In the genomic region with DNA sequence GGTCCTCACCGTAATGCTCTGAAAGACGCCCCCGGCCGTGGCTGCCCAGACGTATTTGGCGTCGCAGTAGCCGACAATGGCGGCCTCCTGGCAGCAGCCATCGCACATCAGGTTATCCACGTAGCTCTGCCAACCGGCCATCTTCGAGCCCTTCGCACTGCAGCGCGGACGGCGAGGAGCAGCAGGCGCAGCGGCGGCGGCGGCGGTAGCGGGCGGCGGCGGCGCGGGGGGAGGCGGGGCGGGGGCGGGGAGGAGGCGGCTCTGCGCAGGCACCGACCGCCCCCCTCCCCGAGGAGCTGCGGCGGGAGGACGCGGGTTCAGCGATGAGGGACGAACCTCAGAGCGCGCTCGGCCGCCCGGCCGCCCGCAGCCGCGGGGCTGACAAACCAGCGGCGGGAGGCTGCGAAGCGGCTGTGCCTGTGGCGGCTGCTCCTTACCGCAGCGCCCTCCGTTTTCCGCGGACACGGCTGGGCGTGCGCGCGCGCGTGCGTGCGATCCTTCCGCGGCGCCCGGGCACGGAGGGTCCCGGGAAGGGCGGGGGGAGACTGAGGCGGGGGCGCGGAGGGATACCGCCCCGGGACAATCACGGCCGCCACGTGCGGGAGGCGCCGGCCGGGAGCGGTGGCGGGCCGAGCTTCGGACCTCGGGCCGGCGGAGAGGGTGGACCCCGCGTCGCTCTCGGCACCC, we compare ENCODE assay signal across 1 cellular context.
TF ChIP-seq lines count a peak whose summit lies in the region.

PFN2 (minus strand) TSS at position 180 of the 687 bp plus-strand sequence; CDS start at position 141, 39 bp downstream.

TF ChIP-seq in HepG2, 621 proteins besides CTCF, POLR2A, EP300 and RAD21 (continued from another document and continues in another):
- TF ChIP-seq, protein P1, sequence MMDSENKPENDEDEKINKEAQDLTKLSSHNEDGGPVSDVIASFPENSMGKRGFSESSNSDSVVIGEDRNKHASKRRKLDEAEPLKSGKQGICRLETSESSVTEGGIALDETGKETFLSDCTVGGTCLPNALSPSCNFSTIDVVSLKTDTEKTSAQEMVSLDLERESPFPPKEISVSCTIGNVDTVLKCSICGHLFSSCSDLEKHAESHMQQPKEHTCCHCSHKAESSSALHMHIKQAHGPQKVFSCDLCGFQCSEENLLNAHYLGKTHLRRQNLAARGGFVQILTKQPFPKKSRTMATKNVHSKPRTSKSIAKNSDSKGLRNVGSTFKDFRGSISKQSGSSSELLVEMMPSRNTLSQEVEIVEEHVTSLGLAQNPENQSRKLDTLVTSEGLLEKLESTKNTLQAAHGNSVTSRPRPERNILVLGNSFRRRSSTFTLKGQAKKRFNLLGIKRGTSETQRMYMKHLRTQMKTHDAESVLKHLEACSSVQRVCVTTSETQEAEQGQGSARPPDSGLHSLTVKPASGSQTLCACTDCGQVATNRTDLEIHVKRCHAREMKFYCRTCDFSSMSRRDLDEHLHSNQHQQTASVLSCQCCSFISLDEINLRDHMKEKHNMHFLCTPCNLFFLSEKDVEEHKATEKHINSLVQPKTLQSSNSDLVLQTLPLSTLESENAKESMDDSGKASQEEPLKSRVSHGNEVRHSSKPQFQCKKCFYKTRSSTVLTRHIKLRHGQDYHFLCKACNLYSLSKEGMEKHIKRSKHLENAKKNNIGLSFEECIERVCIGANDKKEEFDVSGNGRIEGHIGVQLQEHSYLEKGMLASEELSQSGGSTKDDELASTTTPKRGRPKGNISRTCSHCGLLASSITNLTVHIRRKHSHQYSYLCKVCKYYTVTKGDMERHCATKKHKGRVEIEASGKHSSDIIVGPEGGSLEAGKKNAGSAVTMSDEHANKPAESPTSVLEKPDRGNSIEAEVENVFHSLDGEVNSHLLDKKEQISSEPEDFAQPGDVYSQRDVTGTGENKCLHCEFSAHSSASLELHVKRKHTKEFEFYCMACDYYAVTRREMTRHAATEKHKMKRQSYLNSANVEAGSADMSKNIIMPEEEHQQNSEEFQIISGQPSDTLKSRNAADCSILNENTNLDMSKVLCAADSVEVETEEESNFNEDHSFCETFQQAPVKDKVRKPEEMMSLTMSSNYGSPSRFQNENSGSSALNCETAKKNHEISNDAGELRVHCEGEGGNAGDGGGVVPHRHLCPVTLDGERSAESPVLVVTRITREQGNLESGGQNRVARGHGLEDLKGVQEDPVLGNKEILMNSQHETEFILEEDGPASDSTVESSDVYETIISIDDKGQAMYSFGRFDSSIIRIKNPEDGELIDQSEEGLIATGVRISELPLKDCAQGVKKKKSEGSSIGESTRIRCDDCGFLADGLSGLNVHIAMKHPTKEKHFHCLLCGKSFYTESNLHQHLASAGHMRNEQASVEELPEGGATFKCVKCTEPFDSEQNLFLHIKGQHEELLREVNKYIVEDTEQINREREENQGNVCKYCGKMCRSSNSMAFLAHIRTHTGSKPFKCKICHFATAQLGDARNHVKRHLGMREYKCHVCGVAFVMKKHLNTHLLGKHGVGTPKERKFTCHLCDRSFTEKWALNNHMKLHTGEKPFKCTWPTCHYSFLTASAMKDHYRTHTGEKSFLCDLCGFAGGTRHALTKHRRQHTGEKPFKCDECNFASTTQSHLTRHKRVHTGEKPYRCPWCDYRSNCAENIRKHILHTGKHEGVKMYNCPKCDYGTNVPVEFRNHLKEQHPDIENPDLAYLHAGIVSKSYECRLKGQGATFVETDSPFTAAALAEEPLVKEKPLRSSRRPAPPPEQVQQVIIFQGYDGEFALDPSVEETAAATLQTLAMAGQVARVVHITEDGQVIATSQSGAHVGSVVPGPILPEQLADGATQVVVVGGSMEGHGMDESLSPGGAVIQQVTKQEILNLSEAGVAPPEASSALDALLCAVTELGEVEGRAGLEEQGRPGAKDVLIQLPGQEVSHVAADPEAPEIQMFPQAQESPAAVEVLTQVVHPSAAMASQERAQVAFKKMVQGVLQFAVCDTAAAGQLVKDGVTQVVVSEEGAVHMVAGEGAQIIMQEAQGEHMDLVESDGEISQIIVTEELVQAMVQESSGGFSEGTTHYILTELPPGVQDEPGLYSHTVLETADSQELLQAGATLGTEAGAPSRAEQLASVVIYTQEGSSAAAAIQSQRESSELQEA (CRISPR knock-in tag; IDR thresholded peaks at IDR 0.05; ENCODE audit: not compliant biosample characterization): no peak
- TF ChIP-seq ZNF674 (CRISPR knock-in tag; IDR thresholded peaks at IDR 0.05; ENCODE audit: low read depth) (no peak), ARNTL (CRISPR knock-in tag; IDR thresholded peaks at IDR 0.05) (peak; percentile 78), TFDP2 (CRISPR knock-in tag; IDR thresholded peaks at IDR 0.05) (peak; percentile 83), POGZ (CRISPR knock-in tag; IDR thresholded peaks at IDR 0.05) (peak; percentile 42; the same call in 1 of the 2 replicates), ZNF33A (CRISPR knock-in tag; IDR thresholded peaks at IDR 0.05; ENCODE audit: borderline replicate concordance) (no peak), MBNL3 (CRISPR knock-in tag; conservative IDR thresholded peaks at IDR 0.05) (no peak), ZNF777 (CRISPR knock-in tag; IDR thresholded peaks at IDR 0.05) (peak; percentile 88), ZNF704 (CRISPR knock-in tag; IDR thresholded peaks at IDR 0.05; ENCODE audit: borderline replicate concordance) (no peak; the same call in 1 of the 2 replicates), HES4 (CRISPR knock-in tag; IDR thresholded peaks at IDR 0.05; ENCODE audit: borderline replicate concordance) (peak; percentile 96), U2AF2 (IDR thresholded peaks at IDR 0.05; ENCODE audit: low read depth, low read length) (no peak), EEA1 (CRISPR knock-in tag; IDR thresholded peaks at IDR 0.05; ENCODE audit: borderline replicate concordance) (peak; percentile 88), ZNF230 (CRISPR knock-in tag; IDR thresholded peaks at IDR 0.05) (no peak; the same call in 1 of the 2 replicates), ZNF841 (CRISPR knock-in tag; IDR thresholded peaks at IDR 0.05; ENCODE audit: borderline replicate concordance) (peak; percentile 86; the same call in 1 of the 2 replicates), ZNF260 (CRISPR knock-in tag; IDR thresholded peaks at IDR 0.05; ENCODE audit: borderline replicate concordance, low read depth) (no peak), FOSL1 (CRISPR knock-in tag; IDR thresholded peaks at IDR 0.05; ENCODE audit: borderline replicate concordance) (no peak), SAP130 (CRISPR knock-in tag; IDR thresholded peaks at IDR 0.05; ENCODE audit: low read depth) (peak; percentile 77), ZNF451 (CRISPR knock-in tag; IDR thresholded peaks at IDR 0.05) (peak; percentile 66; the same call in 1 of the 2 replicates), FOXP4 (CRISPR knock-in tag; IDR thresholded peaks at IDR 0.05) (0 out of 2 replicates have a peak, but pooled peaks have one; percentile 21), JARID2 (CRISPR knock-in tag; IDR thresholded peaks at IDR 0.05; ENCODE audit: insufficient replicate concordance) (no peak), RFX5 (IDR thresholded peaks at IDR 0.05; ENCODE audit: low read depth, low read length) (no peak), ZNF441 (CRISPR knock-in tag; IDR thresholded peaks at IDR 0.05; ENCODE audit: borderline replicate concordance) (no peak; the same call in 1 of the 2 replicates), SNAI1 (CRISPR knock-in tag; IDR thresholded peaks at IDR 0.05; ENCODE audit: borderline replicate concordance) (no peak), ATAD3A (CRISPR knock-in tag; IDR thresholded peaks at IDR 0.05) (no peak), ZNF235 (CRISPR knock-in tag; IDR thresholded peaks at IDR 0.05; ENCODE audit: borderline replicate concordance) (no peak), ATF3 (CRISPR knock-in tag; IDR thresholded peaks at IDR 0.05) (peak; percentile 70; the same call in 1 of the 2 replicates), ZNF251 (CRISPR knock-in tag; IDR thresholded peaks at IDR 0.05) (no peak), KDM3A (CRISPR knock-in tag; IDR thresholded peaks at IDR 0.05; ENCODE audit: low read depth) (no peak; the same call in 1 of the 2 replicates), ZNF552 (CRISPR knock-in tag; IDR thresholded peaks at IDR 0.05; ENCODE audit: borderline replicate concordance) (peak; percentile 69), ARNT2 (CRISPR knock-in tag; IDR thresholded peaks at IDR 0.05; ENCODE audit: low read depth) (peak; percentile 93), STAT5B (CRISPR knock-in tag; IDR thresholded peaks at IDR 0.05) (peak; percentile 71; the same call in 1 of the 2 replicates), NCOA5 (CRISPR knock-in tag; IDR thresholded peaks at IDR 0.05) (no peak), MED1 (CRISPR knock-in tag; IDR thresholded peaks at IDR 0.05) (peak; percentile 71; the same call in 1 of the 2 replicates), JUN (CRISPR knock-in tag; IDR thresholded peaks at IDR 0.05) (no peak; the same call in 1 of the 2 replicates), ZNF557 (CRISPR knock-in tag; IDR thresholded peaks at IDR 0.05) (0 out of 2 replicates have a peak, but pooled peaks have one; percentile 73), ZNF569 (CRISPR knock-in tag; IDR thresholded peaks at IDR 0.05; ENCODE audit: borderline replicate concordance) (no peak), ZNF460 (CRISPR knock-in tag; IDR thresholded peaks at IDR 0.05; ENCODE audit: borderline replicate concordance) (no peak), ZNF543 (CRISPR knock-in tag; IDR thresholded peaks at IDR 0.05) (0 out of 2 replicates have a peak, but pooled peaks have one; percentile 70), AFF4 (CRISPR knock-in tag; IDR thresholded peaks at IDR 0.05) (no peak), CHD2 (IDR thresholded peaks at IDR 0.05; ENCODE audit: low read depth, low read length) (peak; percentile 84), NR2F2 (IDR thresholded peaks at IDR 0.05; ENCODE audit: borderline replicate concordance, low read depth) (no peak), ELF4 (CRISPR knock-in tag; IDR thresholded peaks at IDR 0.05; ENCODE audit: borderline replicate concordance) (no peak), ZFP36L1 (CRISPR knock-in tag; IDR thresholded peaks at IDR 0.05) (peak; percentile 87; the same call in 1 of the 2 replicates), SMAD1 (CRISPR knock-in tag; IDR thresholded peaks at IDR 0.05; ENCODE audit: borderline replicate concordance, low read depth) (no peak)
